ENCODE assay signal across 32 cellular contexts in genomic region chr12:106657499-106657898, GRCh38.
"Had no signal": no experiment of that assay in that cellular context is flagged by ENCODE, and none has a peak within 500 bp of the region (broad histone marks: within the 10 kb centered on the region; RNA-seq: fewer than 3 reads in every experiment).

No MANE protein-coding gene starts in this region.

- H3K27me3 ChIP-seq: body of pancreas, brain microvascular endothelial cell, breast epithelium had no signal

- H3K4me1 ChIP-seq: adrenal gland, body of pancreas, breast epithelium had no signal

- DNase-seq: activated B cell treated with CpG ODN at 0.5 μM for 24 hours; activated CD4-positive, alpha-beta memory T cell treated with anti-CD3 and anti-CD28 coated beads for 36 hours; activated CD4-positive, alpha-beta T cell treated with anti-CD3 and anti-CD28 coated beads for 4 hours; activated CD4-positive, alpha-beta T cell treated with anti-CD3 and anti-CD28 coated beads, Interleukin-2, amount 10 ng/mL, durations not matched to agents 24 days and 14 days; activated CD4-positive, alpha-beta T cell treated with anti-CD3 and anti-CD28 coated beads, Interleukin-2, amount 50 U/mL, for 1 hour; activated CD4-positive, alpha-beta T cell treated with anti-CD3 and anti-CD28 coated beads, Interleukin-2, amount 50 U/mL, for 4 hours; activated CD4-positive, CD25-positive, alpha-beta regulatory T cell treated with anti-CD3 and anti-CD28 coated beads, Interleukin-2, amount 50 U/mL, for 72 hours; activated CD8-positive, alpha-beta memory T cell treated with anti-CD3 and anti-CD28 coated beads, Interleukin-2, amount 50 U/mL, for 4 hours; activated CD8-positive, alpha-beta T cell treated with anti-CD3 and anti-CD28 coated beads for 36 hours; activated effector memory CD4-positive, alpha-beta T cell treated with anti-CD3 and anti-CD28 coated beads, Interleukin-2, amount 50 U/mL, for 16 hours; activated gamma-delta T cell treated with Interleukin-2 at 50 U/mL for 16 hours; activated naive CD4-positive, alpha-beta T cell; activated naive CD4-positive, alpha-beta T cell treated with anti-CD3 and anti-CD28 coated beads for 36 hours; activated naive CD4-positive, alpha-beta T cell treated with anti-CD3 and anti-CD28 coated beads, Interleukin-2, amount 50 U/mL, for 16 hours; activated naive CD8-positive, alpha-beta T cell treated with anti-CD3 and anti-CD28 coated beads for 36 hours; activated T-cell treated with anti-CD3 and anti-CD28 coated beads for 4 hours; activated T-cell treated with anti-CD3 and anti-CD28 coated beads, Interleukin-2, amount 50 U/mL, for 1 hour; activated T-cell treated with anti-CD3 and anti-CD28 coated beads, Interleukin-2, amount 50 U/mL, for 4 hours; activated T-cell treated with anti-CD3 and anti-CD28 coated beads, Interleukin-2, amount 50 U/mL, for 72 hours; adrenal gland; amniotic stem cell; aorta; body of pancreas; brain microvascular endothelial cell; cerebellar nuclear complex; T-helper 1 cell; T-helper 2 cell; T-helper 9 cell had no signal

- H3K9me3 ChIP-seq: adrenal gland, body of pancreas had no signal

- H3K4me3 ChIP-seq: adrenal gland, body of pancreas, breast epithelium had no signal

- H3K36me3 ChIP-seq: adrenal gland, brain microvascular endothelial cell, breast epithelium had no signal

- H3K27ac ChIP-seq: adrenal gland, body of pancreas, brain microvascular endothelial cell, breast epithelium, VCaP had no signal

- ATAC-seq: activated CD8-positive, alpha-beta T cell treated with anti-CD3 and anti-CD28 coated beads for 36 hours; activated naive CD4-positive, alpha-beta T cell treated with anti-CD3 and anti-CD28 coated beads, Interleukin-2, amount 50 U/mL, for 72 hours; activated T-cell treated with anti-CD3 and anti-CD28 coated beads, Interleukin-2, amount 50 U/mL, for 4 hours; activated T-cell treated with anti-CD3 and anti-CD28 coated beads, Interleukin-2, amount 50 U/mL, for 72 hours; activated T-helper 17 cell treated with anti-CD3 and anti-CD28 coated beads, Interleukin-2, amount 50 U/mL, for 72 hours; body of pancreas had no signal
